Comparison of ENCODE assay signal across 8 cellular contexts in genomic region chr20:19995220-19995863, GRCh38. TPM values are rescaled to one million over a fixed set of nuclear protein-coding genes. Genes with fewer than 3 reads are reported as not detected.
DNase-seq lines count a peak whose midpoint lies in the region; ATAC-seq and TF ChIP-seq lines count a peak whose summit lies in the region.

No MANE protein-coding gene starts in this region.

- intact Hi-C loops in natural killer cell (cut with micrococcal nuclease) (loop anchor here (1.0 kb wide), 2 partner anchors 210 to 303 kb away; no protein-coding TSS in a partner anchor), psoas muscle (cut with DNase I) (loop anchor here (2.0 to 10.0 kb wide), 4 partner anchors 111 to 303 kb away; no protein-coding TSS in a partner anchor)

- peaks cover 0 to 52% of the 10 kb centered on the region in 2 donors for H3K36me3 ChIP-seq in psoas muscle (ENCODE audit: insufficient read depth in 1 of 2, low read depth in 1 of 2)

- H3K4me3 ChIP-seq in WI38 (ENCODE audit: low read depth, low read length) (no peak overlapping the region), psoas muscle (no peak overlapping the region)

- peak overlapping the region; percentile 83 for H3K27ac ChIP-seq in psoas muscle

- no peaks in the 10 kb centered on the region for H3K36me3 Mint-ChIP-seq in natural killer cell
- no peaks in the 10 kb centered on the region for H3K36me3 Mint-ChIP-seq in natural killer cell treated with Interleukin-12 subunit alpha and Interleukin-12 subunit beta and Interleukin-15 and Interleukin-18, amount 100 ng/mL, for 72 hours

- H3K27me3 Mint-ChIP-seq in natural killer cell (ENCODE audit: low read depth in 2 of 2) = peaks cover 10 to 25% of the 10 kb centered on the region in 2 donors
- H3K27me3 Mint-ChIP-seq in natural killer cell treated with Interleukin-12 subunit alpha and Interleukin-12 subunit beta and Interleukin-15 and Interleukin-18, amount 100 ng/mL, for 72 hours = peaks cover 12 to 15% of the 10 kb centered on the region in 2 donors

- DNase-seq in natural killer cell (no peak), NCI-H1694 treated with DMSO at 0.1 percent for 48 hours (lab: John Stamatoyannopoulos, UW) (peak; percentile 65), foreskin melanocyte (peak; percentile 38), psoas muscle (no peak), AG08396 (ENCODE audit: low spot score) (no peak)
- no peak for DNase-seq in natural killer cell treated with Interleukin-12 subunit alpha and Interleukin-12 subunit beta and Interleukin-15 and Interleukin-18, amount 100 ng/mL, for 72 hours (ENCODE audit: low spot score)

- WGBS in psoas muscle, 3 donors = 37 to 42% (median 38%) methylated on average over 5 of the region's 5 CpGs

- peaks cover 0 to 5% of the 10 kb centered on the region in 2 donors for H3K4me1 Mint-ChIP-seq in natural killer cell
- peaks cover 0 to 6% of the 10 kb centered on the region in 2 donors for H3K4me1 Mint-ChIP-seq in natural killer cell treated with Interleukin-12 subunit alpha and Interleukin-12 subunit beta and Interleukin-15 and Interleukin-18, amount 100 ng/mL, for 72 hours (ENCODE audit: low read depth in 2 of 2)

- H3K4me3 Mint-ChIP-seq in natural killer cell = no peak overlapping the region
- no peak overlapping the region for H3K4me3 Mint-ChIP-seq in natural killer cell treated with Interleukin-12 subunit alpha and Interleukin-12 subunit beta and Interleukin-15 and Interleukin-18, amount 100 ng/mL, for 72 hours

- TF ChIP-seq CTCF in natural killer cell (IDR thresholded peaks at IDR 0.05) (peak; percentile 78), WI38 (IDR thresholded peaks at IDR 0.05; ENCODE audit: low read depth, low read length) (peak; percentile 56), psoas muscle (IDR thresholded peaks at IDR 0.05) (peak; percentile 79)

- no peak overlapping the region for H3K27ac Mint-ChIP-seq in natural killer cell
- H3K27ac Mint-ChIP-seq in natural killer cell treated with Interleukin-12 subunit alpha and Interleukin-12 subunit beta and Interleukin-15 and Interleukin-18, amount 100 ng/mL, for 72 hours = no peak overlapping the region

- peak in 2 of 3 donors; percentile 58 to 65 for ATAC-seq in natural killer cell
- ATAC-seq in natural killer cell treated with Interleukin-12 subunit alpha and Interleukin-12 subunit beta and Interleukin-15 and Interleukin-18, amount 100 ng/mL, for 72 hours = no peak
- ATAC-seq in psoas muscle = peak in 2 of 4 donors; percentile 30 to 53
- no peak for ATAC-seq in GM18511 (IDR thresholded peaks at IDR 0.05; ENCODE audit: unreplicated experiment)

- no peaks in the 10 kb centered on the region for H3K9me3 ChIP-seq in psoas muscle

- H3K27me3 ChIP-seq in psoas muscle (ENCODE audit: insufficient read depth in 3 of 3, low read length in 2 of 3) = no peaks in the 10 kb centered on the region

- H3K4me1 ChIP-seq in psoas muscle = peaks cover 75% of the 10 kb centered on the region

- H3K9me3 Mint-ChIP-seq in natural killer cell = no peaks in the 10 kb centered on the region
- H3K9me3 Mint-ChIP-seq in natural killer cell treated with Interleukin-12 subunit alpha and Interleukin-12 subunit beta and Interleukin-15 and Interleukin-18, amount 100 ng/mL, for 72 hours = no peaks in the 10 kb centered on the region

RNA-seq across cellular contexts. Expression of gene NAA20, which starts 21.8 kb away (rescaled TPM):
- total RNA-seq in natural killer cell (10 to 100 TPM; 20.8 to 25.1 (median 23.8) TPM), psoas muscle (100 to 1,000 TPM in 1 of 4 donors, 10 to 100 TPM in 3; 64.2 to 121 (median 89.5) TPM)
- total RNA-seq in natural killer cell treated with Interleukin-12 subunit alpha and Interleukin-12 subunit beta and Interleukin-15 and Interleukin-18, amount 100 ng/mL, for 72 hours = 10 to 100 TPM; 62.4 to 75.8 TPM
- 100 to 1,000 TPM in 2 of 3 donors, 10 to 100 TPM in 1; 95.4 to 114 (median 112) TPM for polyA plus RNA-seq in psoas muscle

RNA-seq across cellular contexts. Expression of gene CRNKL1, which starts 56.9 kb away (rescaled TPM):
- total RNA-seq in natural killer cell (10 to 100 TPM; 30.8 to 34.5 (median 31.6) TPM), psoas muscle (10 to 100 TPM; 20.1 to 30.6 (median 24.2) TPM)
- 10 to 100 TPM; 18.7 to 24.2 TPM for total RNA-seq in natural killer cell treated with Interleukin-12 subunit alpha and Interleukin-12 subunit beta and Interleukin-15 and Interleukin-18, amount 100 ng/mL, for 72 hours
- 10 to 100 TPM; 20.3 to 28.8 (median 23.2) TPM for polyA plus RNA-seq in psoas muscle

RNA-seq across cellular contexts. Expression of gene CFAP61, which starts 57.0 kb away (rescaled TPM):
- total RNA-seq in natural killer cell (1 to 10 TPM; 1.0 to 2.1 (median 1.3) TPM), psoas muscle (10 to 100 TPM; 23.2 to 59.4 (median 38.8) TPM)
- not detected for total RNA-seq in natural killer cell treated with Interleukin-12 subunit alpha and Interleukin-12 subunit beta and Interleukin-15 and Interleukin-18, amount 100 ng/mL, for 72 hours
- 10 to 100 TPM in 2 of 3 donors, 1 to 10 TPM in 1; 8.3 to 32.3 (median 10.9) TPM for polyA plus RNA-seq in psoas muscle

Comparison
In these comparisons a context has a peak if more than half of its experiments do, and no peak if none do; other contexts are left out.
1. ATAC-seq: peak in natural killer cell (2 of 3); none in natural killer cell treated with Interleukin-12 subunit alpha and Interleukin-12 subunit beta and Interleukin-15 and Interleukin-18, amount 100 ng/mL, for 72 hours (0 of 2) and GM18511 (single experiment).
2. DNase-seq: peak in NCI-H1694 treated with DMSO at 0.1 percent for 48 hours (single experiment) and foreskin melanocyte (single experiment); none in natural killer cell (single experiment), natural killer cell treated with Interleukin-12 subunit alpha and Interleukin-12 subunit beta and Interleukin-15 and Interleukin-18, amount 100 ng/mL, for 72 hours (single experiment), psoas muscle (0 of 2) and AG08396 (single experiment).
3. RNA of gene CFAP61, which starts 57.0 kb away (total RNA-seq): 23.2 to 59.4 TPM in psoas muscle; 1.0 to 2.1 TPM in natural killer cell and not detected in natural killer cell treated with Interleukin-12 subunit alpha and Interleukin-12 subunit beta and Interleukin-15 and Interleukin-18, amount 100 ng/mL, for 72 hours; every median in the first group is over 4 times any median in the second.
4. Peak in every context shown above with its lines, with median percentiles within 50 percentile points of each other: CTCF ChIP-seq.